ENCODE assay signal across 1 cellular context in the genomic region with DNA sequence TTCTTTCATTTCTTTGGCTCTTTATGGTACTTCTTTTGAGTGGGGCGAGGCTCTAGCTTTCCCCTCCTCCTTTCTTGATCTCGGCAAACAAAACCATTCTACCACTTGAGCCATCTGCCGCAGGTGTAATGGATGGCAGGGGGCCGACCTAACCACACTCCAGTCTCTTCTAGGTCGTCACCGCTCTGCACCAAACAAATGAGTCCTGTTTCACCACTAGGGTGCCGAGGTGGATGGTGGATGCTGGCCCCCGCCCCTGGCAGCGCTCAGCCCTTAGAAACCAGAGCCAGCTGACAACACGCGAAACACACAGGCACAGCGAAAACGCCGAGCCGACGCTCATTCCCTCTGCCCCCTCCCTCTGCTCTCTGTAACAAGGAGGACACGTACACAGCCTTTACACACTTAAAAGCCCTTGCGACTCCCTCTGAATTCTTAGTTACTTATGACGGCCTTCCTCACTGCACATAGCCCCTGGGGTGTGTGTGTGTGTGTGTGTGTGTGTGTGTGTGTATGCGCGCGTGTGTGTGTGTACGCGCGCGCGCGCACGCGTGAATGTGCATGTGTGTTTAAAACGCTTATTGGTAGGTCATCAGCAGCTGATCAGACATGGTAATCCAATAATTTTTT.
TF ChIP-seq lines count a peak whose summit lies in the region.

No MANE protein-coding gene starts in this region.

TF ChIP-seq in SK-N-SH, 30 proteins besides CTCF, POLR2A, EP300 and RAD21 (continued from another document):
- TF ChIP-seq, protein P1, sequence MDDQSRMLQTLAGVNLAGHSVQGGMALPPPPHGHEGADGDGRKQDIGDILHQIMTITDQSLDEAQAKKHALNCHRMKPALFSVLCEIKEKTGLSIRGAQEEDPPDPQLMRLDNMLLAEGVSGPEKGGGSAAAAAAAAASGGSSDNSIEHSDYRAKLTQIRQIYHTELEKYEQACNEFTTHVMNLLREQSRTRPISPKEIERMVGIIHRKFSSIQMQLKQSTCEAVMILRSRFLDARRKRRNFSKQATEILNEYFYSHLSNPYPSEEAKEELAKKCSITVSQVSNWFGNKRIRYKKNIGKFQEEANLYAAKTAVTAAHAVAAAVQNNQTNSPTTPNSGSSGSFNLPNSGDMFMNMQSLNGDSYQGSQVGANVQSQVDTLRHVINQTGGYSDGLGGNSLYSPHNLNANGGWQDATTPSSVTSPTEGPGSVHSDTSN (IDR thresholded peaks at IDR 0.05), result no peak
- TF ChIP-seq TEAD4 (IDR thresholded peaks at IDR 0.05; ENCODE audit: borderline replicate concordance, insufficient read depth) (no peak), FOSL2 (IDR thresholded peaks at IDR 0.05; ENCODE audit: borderline replicate concordance, low read depth) (no peak), GABPA (IDR thresholded peaks at IDR 0.05; ENCODE audit: low read depth) (no peak), SIN3A (IDR thresholded peaks at IDR 0.05; ENCODE audit: borderline replicate concordance, low read depth, low read length) (no peak), ELF1 (IDR thresholded peaks at IDR 0.05) (no peak), NFIC (IDR thresholded peaks at IDR 0.05; ENCODE audit: borderline replicate concordance) (no peak), MEF2A (IDR thresholded peaks at IDR 0.05; ENCODE audit: borderline replicate concordance, low read depth) (no peak), FOXM1 (IDR thresholded peaks at IDR 0.05; ENCODE audit: low read depth) (no peak), SMC3 (IDR thresholded peaks at IDR 0.05; ENCODE audit: low read depth, low read length) (no peak)
- TF ChIP-seq, protein P2, sequence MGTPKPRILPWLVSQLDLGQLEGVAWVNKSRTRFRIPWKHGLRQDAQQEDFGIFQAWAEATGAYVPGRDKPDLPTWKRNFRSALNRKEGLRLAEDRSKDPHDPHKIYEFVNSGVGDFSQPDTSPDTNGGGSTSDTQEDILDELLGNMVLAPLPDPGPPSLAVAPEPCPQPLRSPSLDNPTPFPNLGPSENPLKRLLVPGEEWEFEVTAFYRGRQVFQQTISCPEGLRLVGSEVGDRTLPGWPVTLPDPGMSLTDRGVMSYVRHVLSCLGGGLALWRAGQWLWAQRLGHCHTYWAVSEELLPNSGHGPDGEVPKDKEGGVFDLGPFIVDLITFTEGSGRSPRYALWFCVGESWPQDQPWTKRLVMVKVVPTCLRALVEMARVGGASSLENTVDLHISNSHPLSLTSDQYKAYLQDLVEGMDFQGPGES (IDR thresholded peaks at IDR 0.05; ENCODE audit: low read depth, low read length), result no peak
